In genomic region chr2:160038662-160039061, GRCh38 we compare ENCODE assay signal across 4 cellular contexts. TPM values are rescaled to one million over a fixed set of nuclear protein-coding genes. Genes with fewer than 3 reads are reported as not detected.
"Had no signal": no experiment of that assay in that cellular context is flagged by ENCODE, and none has a peak within 500 bp of the region (broad histone marks: within the 10 kb centered on the region; RNA-seq: fewer than 3 reads in every experiment).

No MANE protein-coding gene starts in this region.

RNA-seq across cellular contexts. Expression of gene PLA2R1, which starts 23.8 kb away (rescaled TPM):
- total RNA-seq: naive thymus-derived CD4-positive, alpha-beta T cell; naive thymus-derived CD8-positive, alpha-beta T cell; natural killer cell; natural killer cell treated with Interleukin-12 subunit alpha and Interleukin-12 subunit beta and Interleukin-15 and Interleukin-18, amount 100 ng/mL, for 72 hours had no signal
